1 cellular context compared by ENCODE assay signal in genomic region chr6:41527721-41528408, GRCh38.
TF ChIP-seq lines count a peak whose summit lies in the region.

No MANE protein-coding gene starts in this region.

TF ChIP-seq in GM23338, 12 proteins besides CTCF, POLR2A, EP300 and RAD21 (continued from another document):
- TF ChIP-seq ZNF462 (CRISPR knock-in tag; IDR thresholded peaks at IDR 0.05): no peak
